8 cellular contexts compared by ENCODE assay signal in the genomic region with DNA sequence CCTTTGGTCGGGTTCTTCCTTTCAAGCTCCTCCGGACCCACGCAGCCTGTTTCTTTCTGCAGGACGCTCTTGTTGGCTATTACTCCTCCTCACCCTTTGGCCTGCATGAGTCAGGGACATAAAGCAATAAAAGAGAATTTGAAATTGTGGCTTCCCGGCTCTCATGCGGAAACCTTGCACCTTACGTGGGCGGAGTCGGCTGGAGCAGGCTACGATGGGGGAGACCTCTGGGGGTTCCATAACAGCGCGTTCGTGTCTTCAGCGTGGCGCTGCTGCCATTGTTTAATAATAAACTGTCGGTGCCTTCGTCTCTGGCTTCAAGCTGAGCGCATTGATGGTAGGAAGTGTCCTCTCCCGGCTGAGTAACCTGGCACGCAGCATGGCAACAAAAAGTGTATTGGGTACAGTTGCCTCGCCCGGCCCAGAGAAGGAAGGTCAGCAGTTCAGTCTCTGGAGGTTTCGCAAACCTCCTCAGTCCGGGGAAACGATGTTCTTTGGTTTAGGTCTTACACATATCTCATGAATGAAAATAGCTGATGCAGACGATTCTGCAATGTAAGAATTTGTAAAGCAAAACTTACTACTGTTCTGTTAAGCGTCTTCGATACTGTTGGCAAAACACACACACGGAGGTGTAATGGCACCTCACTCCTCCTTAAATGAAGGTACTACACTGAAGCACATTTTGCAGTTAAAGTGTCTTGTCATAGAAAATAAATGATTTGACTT. TPM values are rescaled to one million over a fixed set of nuclear protein-coding genes. Genes with fewer than 3 reads are reported as not detected.
DNase-seq lines count a peak whose midpoint lies in the region; ATAC-seq, FAIRE-seq and TF ChIP-seq lines count a peak whose summit lies in the region.

No MANE protein-coding gene starts in this region.

- peaks cover 3 to 8% of the 10 kb centered on the region in 2 donors for H3K4me1 ChIP-seq in kidney (ENCODE audit: control insufficient read depth in 1 of 2, insufficient read depth in 1 of 2, low read depth in 1 of 2, low read length in 2 of 2)

- peaks cover 15% of the 10 kb centered on the region for H3K36me3 Mint-ChIP-seq in stimulated activated effector memory CD8-positive, alpha-beta T cell treated with anti-CD3 and anti-CD28 coated beads, Interleukin-12 subunit alpha, Interleukin-12 subunit beta, amount 100 ng/mL, for 72 hours

- intact Hi-C loops in kidney (cut with DNase I): no loop called here

- H3K9me3 Mint-ChIP-seq in stimulated activated effector memory CD8-positive, alpha-beta T cell treated with anti-CD3 and anti-CD28 coated beads, Interleukin-12 subunit alpha, Interleukin-12 subunit beta, amount 100 ng/mL, for 72 hours: no peaks in the 10 kb centered on the region

- H3K9me3 ChIP-seq in kidney (ENCODE audit: control insufficient read depth in 1 of 2, low read length in 2 of 2): no peaks in the 10 kb centered on the region

- in situ Hi-C loops in brain microvascular endothelial cell (cut with HindIII; ENCODE audit: low pct_ligation_motif_present, low sequenced_read_pairs): no loop called here

- H3K27ac ChIP-seq in brain microvascular endothelial cell (peak overlapping the region; percentile 89), kidney (ENCODE audit: low read depth in 2 of 2, low read length in 2 of 2) (peak overlapping the region; percentile 75 to 87)

- ATAC-seq in GM18519 (IDR thresholded peaks at IDR 0.05; ENCODE audit: low FRiP score, unreplicated experiment) (peak; percentile 14), HG02973 (IDR thresholded peaks at IDR 0.05; ENCODE audit: unreplicated experiment) (peak; percentile 7)
- peak; percentile 57 for ATAC-seq in stimulated activated effector memory CD8-positive, alpha-beta T cell treated with anti-CD3 and anti-CD28 coated beads, Interleukin-12 subunit alpha, Interleukin-12 subunit beta, amount 100 ng/mL, for 72 hours

- FAIRE-seq in kidney (lab: Jason Lieb, UNC): no peak

- H3K4me3 ChIP-seq in brain microvascular endothelial cell (ENCODE audit: low read depth, low read length): peak overlapping the region; percentile 99
- peak overlapping the region; percentile 88 to 97 for H3K4me3 ChIP-seq in kidney (ENCODE audit: low read length in 2 of 2)

- peak overlapping the region; percentile 2 to 60 for H3K9ac ChIP-seq in kidney (ENCODE audit: low read length in 2 of 2)

- H3K4me1 Mint-ChIP-seq in stimulated activated effector memory CD8-positive, alpha-beta T cell treated with anti-CD3 and anti-CD28 coated beads, Interleukin-12 subunit alpha, Interleukin-12 subunit beta, amount 100 ng/mL, for 72 hours: peaks cover 36% of the 10 kb centered on the region

- peak overlapping the region; percentile 100 for H3K27ac Mint-ChIP-seq in stimulated activated effector memory CD8-positive, alpha-beta T cell treated with anti-CD3 and anti-CD28 coated beads, Interleukin-12 subunit alpha, Interleukin-12 subunit beta, amount 100 ng/mL, for 72 hours

- H3K36me3 ChIP-seq in brain microvascular endothelial cell (replicated peaks) (no peaks in the 10 kb centered on the region), kidney (ENCODE audit: control insufficient read depth in 1 of 2, insufficient read depth in 2 of 2, low read length in 2 of 2) (no peaks in the 10 kb centered on the region)

- DNase-seq in AG20443 (ENCODE audit: low spot score) (peak; percentile 32), NOMO-1 treated with DMSO at 0.1 percent for 48 hours (lab: John Stamatoyannopoulos, UW; ENCODE audit: unreplicated experiment) (peak; percentile 90), brain microvascular endothelial cell (peak; percentile 24), kidney (peak; percentile 83), 8988T (no peak)
- no peak for DNase-seq in stimulated activated effector memory CD8-positive, alpha-beta T cell treated with anti-CD3 and anti-CD28 coated beads, Interleukin-12 subunit alpha, Interleukin-12 subunit beta, amount 100 ng/mL, for 72 hours (ENCODE audit: low spot score in 2 of 2)

- no peaks in the 10 kb centered on the region for H3K27me3 ChIP-seq in brain microvascular endothelial cell (replicated peaks)

- no peak for TF ChIP-seq CTCF in brain microvascular endothelial cell (IDR thresholded peaks at IDR 0.05; ENCODE audit: low read depth, low read length, missing control alignments)
- TF ChIP-seq CTCF in kidney (IDR thresholded peaks at IDR 0.05; ENCODE audit: borderline replicate concordance, extremely low read depth, insufficient read depth): no peak

- peak overlapping the region; percentile 99 for H3K4me3 Mint-ChIP-seq in stimulated activated effector memory CD8-positive, alpha-beta T cell treated with anti-CD3 and anti-CD28 coated beads, Interleukin-12 subunit alpha, Interleukin-12 subunit beta, amount 100 ng/mL, for 72 hours

RNA-seq across cellular contexts. Expression of gene CCDC186, which starts 0.6 kb away (rescaled TPM):
- total RNA-seq in kidney: 34.2 TPM
- 4.7 TPM for polyA plus RNA-seq in kidney (ENCODE audit: insufficient read depth, low read depth, low replicate concordance)

RNA-seq across cellular contexts. Expression of gene TDRD1, which starts 4.5 kb away (rescaled TPM):
- total RNA-seq in kidney: 0.88 TPM
- not detected for polyA plus RNA-seq in kidney (ENCODE audit: insufficient read depth, low read depth, low replicate concordance)

Comparison
In these comparisons a context has a peak if more than half of its experiments do, and no peak if none do; other contexts are left out.
1. DNase-seq: peak in AG20443 (single experiment), NOMO-1 treated with DMSO at 0.1 percent for 48 hours (single experiment), brain microvascular endothelial cell (single experiment) and kidney (single experiment); none in stimulated activated effector memory CD8-positive, alpha-beta T cell treated with anti-CD3 and anti-CD28 coated beads, Interleukin-12 subunit alpha, Interleukin-12 subunit beta, amount 100 ng/mL, for 72 hours (0 of 2) and 8988T (single experiment).
2. ATAC-seq: peak in every context shown above with its lines; median percentile 57 in stimulated activated effector memory CD8-positive, alpha-beta T cell treated with anti-CD3 and anti-CD28 coated beads, Interleukin-12 subunit alpha, Interleukin-12 subunit beta, amount 100 ng/mL, for 72 hours; 14 in GM18519; 7 in HG02973.